35 cellular contexts compared by ENCODE assay signal in genomic region chr5:114408847-114409246, GRCh38. TPM values are rescaled to one million over a fixed set of nuclear protein-coding genes. Genes with fewer than 3 reads are reported as not detected.
"Had no signal": no experiment of that assay in that cellular context is flagged by ENCODE, and none has a peak within 500 bp of the region (broad histone marks: within the 10 kb centered on the region; RNA-seq: fewer than 3 reads in every experiment).

No MANE protein-coding gene starts in this region.

- H3K9me3 ChIP-seq: adrenal gland, ascending aorta, breast epithelium, colonic mucosa had no signal

- H3K4me1 Mint-ChIP-seq: activated naive CD8-positive, alpha-beta T cell treated with anti-CD3 and anti-CD28 coated beads, Interleukin-2, amount 50 U/mL, for 24 hours; activated T-helper 17 cell treated with anti-CD3 and anti-CD28 coated beads, Interleukin-2, amount 50 U/mL, for 72 hours; brain had no signal

- H3K9me3 Mint-ChIP-seq: activated CD8-positive, alpha-beta T cell treated with anti-CD3 and anti-CD28 coated beads for 36 hours; activated naive CD8-positive, alpha-beta T cell treated with anti-CD3 and anti-CD28 coated beads, Interleukin-2, amount 50 U/mL, for 24 hours; activated T-cell treated with anti-CD3 and anti-CD28 coated beads, Interleukin-2, amount 50 U/mL, for 4 hours; activated T-helper 17 cell treated with anti-CD3 and anti-CD28 coated beads, Interleukin-2, amount 50 U/mL, for 72 hours; brain; endodermal cell; WTC11 had no signal

- H3K4me3 Mint-ChIP-seq: activated CD8-positive, alpha-beta T cell treated with anti-CD3 and anti-CD28 coated beads for 36 hours; activated naive CD8-positive, alpha-beta T cell; activated naive CD8-positive, alpha-beta T cell treated with anti-CD3 and anti-CD28 coated beads, Interleukin-2, amount 50 U/mL, for 24 hours; activated T-cell treated with anti-CD3 and anti-CD28 coated beads, Interleukin-2, amount 50 U/mL, for 4 hours; activated T-helper 17 cell treated with anti-CD3 and anti-CD28 coated beads, Interleukin-2, amount 50 U/mL, for 72 hours; brain; endodermal cell; WTC11 had no signal

- H3K27ac Mint-ChIP-seq: activated CD8-positive, alpha-beta T cell treated with anti-CD3 and anti-CD28 coated beads for 36 hours; activated naive CD8-positive, alpha-beta T cell; activated naive CD8-positive, alpha-beta T cell treated with anti-CD3 and anti-CD28 coated beads, Interleukin-2, amount 50 U/mL, for 24 hours; activated T-helper 17 cell treated with anti-CD3 and anti-CD28 coated beads, Interleukin-2, amount 50 U/mL, for 72 hours; brain; endodermal cell; WTC11 had no signal

- ATAC-seq: activated CD8-positive, alpha-beta T cell treated with anti-CD3 and anti-CD28 coated beads for 36 hours; activated naive CD8-positive, alpha-beta T cell treated with anti-CD3 and anti-CD28 coated beads, Interleukin-2, amount 50 U/mL, for 24 hours; activated T-cell treated with anti-CD3 and anti-CD28 coated beads, Interleukin-2, amount 50 U/mL, for 4 hours; activated T-helper 17 cell treated with anti-CD3 and anti-CD28 coated beads, Interleukin-2, amount 50 U/mL, for 72 hours; esophagus mucosa; WTC11 had no signal

- H3K36me3 ChIP-seq: adrenal gland, ascending aorta, breast epithelium, cardiac muscle cell, colonic mucosa had no signal

- H3K27ac ChIP-seq: adrenal gland, ascending aorta, breast epithelium, cardiac muscle cell, colonic mucosa, VCaP had no signal

- H3K4me3 ChIP-seq: adrenal gland, ascending aorta, breast epithelium, cardiac muscle cell, colonic mucosa had no signal

- FAIRE-seq: frontal cortex, TTC549 had no signal

- H3K4me1 ChIP-seq: ascending aorta, breast epithelium, colonic mucosa had no signal

- H3K27me3 ChIP-seq: adrenal gland, ascending aorta, breast epithelium, cardiac muscle cell, colonic mucosa, dorsolateral prefrontal cortex had no signal

- DNase-seq: activated CD4-positive, alpha-beta T cell treated with anti-CD3 and anti-CD28 coated beads for 48 hours; activated CD4-positive, alpha-beta T cell treated with anti-CD3 and anti-CD28 coated beads, Interleukin-2, amount 50 U/mL, for 1 hour; activated CD4-positive, alpha-beta T cell treated with anti-CD3 and anti-CD28 coated beads, Interleukin-2, amount 50 U/mL, for 48 hours; activated CD8-positive, alpha-beta memory T cell treated with anti-CD3 and anti-CD28 coated beads for 24 hours; activated CD8-positive, alpha-beta T cell treated with anti-CD3 and anti-CD28 coated beads for 36 hours; activated effector memory CD4-positive, alpha-beta T cell treated with Interleukin-2 at 50 U/mL for 16 hours; activated gamma-delta T cell treated with Interleukin-2 at 50 U/mL for 16 hours; activated naive CD4-positive, alpha-beta T cell treated with anti-CD3 and anti-CD28 coated beads, Interleukin-2, amount 50 U/mL, for 16 hours; activated naive CD4-positive, alpha-beta T cell treated with Interleukin-2 at 50 U/mL for 16 hours; activated naive CD8-positive, alpha-beta T cell treated with anti-CD3 and anti-CD28 coated beads, Interleukin-2, amount 50 U/mL, for 24 hours; activated T-cell treated with anti-CD3 and anti-CD28 coated beads, Interleukin-2, amount 50 U/mL, for 4 hours; adrenal gland; amygdala; central memory CD4-positive, alpha-beta T cell; cerebellar nuclear complex; colonic mucosa; dorsolateral prefrontal cortex; effector memory CD4-positive, alpha-beta T cell; endodermal cell; foreskin fibroblast; head of caudate nucleus; T-helper 2 cell had no signal

- H3K36me3 Mint-ChIP-seq: activated naive CD8-positive, alpha-beta T cell; brain; WTC11 had no signal

- H3K27me3 Mint-ChIP-seq: activated naive CD8-positive, alpha-beta T cell; activated T-helper 17 cell treated with anti-CD3 and anti-CD28 coated beads, Interleukin-2, amount 50 U/mL, for 72 hours; brain had no signal

RNA-seq across cellular contexts. Expression of gene KCNN2, which starts 47.0 kb away (rescaled TPM):
- total RNA-seq: activated CD8-positive, alpha-beta T cell treated with anti-CD3 and anti-CD28 coated beads for 36 hours; activated T-helper 17 cell treated with anti-CD3 and anti-CD28 coated beads, Interleukin-2, amount 50 U/mL, for 72 hours; epithelial cell of proximal tubule; T-helper 1 cell treated with Interleukin-12 subunit alpha and Interleukin-12 subunit beta and Interleukin-4 antibody, amounts not matched to agents 30 ng/mL and 1 ng/mL, for 36 hours had no signal
